18 cellular contexts compared by ENCODE assay signal in genomic region chr9:19119241-19119640, GRCh38. TPM values are rescaled to one million over a fixed set of nuclear protein-coding genes. Genes with fewer than 3 reads are reported as not detected.
A peak's percentile ranks its signal among the peaks of the same experiment; 100 is the strongest.
DNase-seq lines count a peak whose midpoint lies in the region; ATAC-seq and TF ChIP-seq lines count a peak whose summit lies in the region.
"Had no signal": no experiment of that assay in that cellular context is flagged by ENCODE, and none has a peak within 500 bp of the region (broad histone marks: within the 10 kb centered on the region; RNA-seq: fewer than 3 reads in every experiment).

No MANE protein-coding gene starts in this region.

- no peaks in the 10 kb centered on the region for H3K9me3 Mint-ChIP-seq in MCF 10A (ENCODE audit: unreplicated experiment)
- no peaks in the 10 kb centered on the region for H3K9me3 Mint-ChIP-seq in neural progenitor cell
- H3K9me3 Mint-ChIP-seq: activated T-helper 1 cell treated with anti-CD3 and anti-CD28 coated beads, Interleukin-12 subunit alpha, Interleukin-12 subunit beta, Interleukin-2, Interleukin-4 antibody, amounts not matched to agents 30 ng/mL and 10 ng/mL and 1 ng/mL, durations not matched to agents 14 hours and 24 hours and 36 hours had no signal

- H3K36me3 Mint-ChIP-seq in MCF 10A (ENCODE audit: insufficient read depth, unreplicated experiment) (peaks cover 6% of the 10 kb centered on the region), neural progenitor cell (peaks cover 25% of the 10 kb centered on the region)

- H3K4me3 Mint-ChIP-seq in MCF 10A (ENCODE audit: unreplicated experiment) (no peak overlapping the region), neural progenitor cell (no peak overlapping the region)
- H3K4me3 Mint-ChIP-seq: activated T-helper 1 cell treated with anti-CD3 and anti-CD28 coated beads, Interleukin-12 subunit alpha, Interleukin-12 subunit beta, Interleukin-2, Interleukin-4 antibody, amounts not matched to agents 30 ng/mL and 10 ng/mL and 1 ng/mL, durations not matched to agents 14 hours and 24 hours and 36 hours had no signal

- CTCF ChIA-PET in MCF 10A (lab: Yijun Ruan, JAX) (interaction anchor here (0.9 kb wide), 1 partner anchor 56 kb away, joined by 3 read pairs; no protein-coding TSS in a partner anchor), PC-3 (lab: Charles Lee) (interaction anchor here (0.6 kb wide), 1 partner anchor 178 kb away, joined by 3 read pairs; no protein-coding TSS in a partner anchor)

- H3K4me1 Mint-ChIP-seq in MCF 10A (ENCODE audit: insufficient read depth, unreplicated experiment) (peaks cover 18% of the 10 kb centered on the region), neural progenitor cell (peaks cover 2% of the 10 kb centered on the region)

- ATAC-seq in PC-3: peak; percentile 27

- H3K27ac Mint-ChIP-seq in MCF 10A (ENCODE audit: low read depth, unreplicated experiment) (no peak overlapping the region), neural progenitor cell (no peak overlapping the region)
- H3K27ac Mint-ChIP-seq: activated T-helper 1 cell treated with anti-CD3 and anti-CD28 coated beads, Interleukin-12 subunit alpha, Interleukin-12 subunit beta, Interleukin-2, Interleukin-4 antibody, amounts not matched to agents 30 ng/mL and 10 ng/mL and 1 ng/mL, durations not matched to agents 14 hours and 24 hours and 36 hours had no signal

- no peak for TF ChIP-seq EP300 in stomach (IDR thresholded peaks at IDR 0.05)

- no peak for TF ChIP-seq CTCF in breast epithelium (IDR thresholded peaks at IDR 0.05)
- TF ChIP-seq CTCF in MCF 10A (IDR thresholded peaks at IDR 0.05; ENCODE audit: unreplicated experiment): no peak
- no peak for TF ChIP-seq CTCF in PC-3 (conservative IDR thresholded peaks at IDR 0.05; ENCODE audit: low read depth, low read length)
- no peak for TF ChIP-seq CTCF in esophagus squamous epithelium (IDR thresholded peaks at IDR 0.05)
- no peak for TF ChIP-seq CTCF in stomach (IDR thresholded peaks at IDR 0.05)
- TF ChIP-seq CTCF in neural progenitor cell (IDR thresholded peaks at IDR 0.05): no peak

- peak overlapping the region in 1 of 3 donors; percentile 1 for H3K4me3 ChIP-seq in breast epithelium
- H3K4me3 ChIP-seq in PC-3 (ENCODE audit: low read length): no peak overlapping the region
- H3K4me3 ChIP-seq in esophagus squamous epithelium: no peak overlapping the region
- no peak overlapping the region for H3K4me3 ChIP-seq in stomach
- H3K4me3 ChIP-seq in neural progenitor cell: no peak overlapping the region
- H3K4me3 ChIP-seq: colonic mucosa, upper lobe of left lung had no signal

- BruUV-seq in MCF 10A (replicated peaks; lab: Mats Ljungman, UMichigan) (no TSS peak), PC-3 (replicated peaks; lab: Mats Ljungman, UMichigan) (no TSS peak)

- POLR2A ChIA-PET in MCF 10A (lab: Yijun Ruan, JAX): interaction anchor here (0.6 to 2.1 kb wide), 6 partner anchors 16 to 1421 kb away, joined by 3 to 8 read pairs (median 3); no protein-coding TSS in a partner anchor
- POLR2A ChIA-PET in PC-3 (lab: Charles Lee; ENCODE audit: unreplicated experiment): no interaction called here

- H3K27ac ChIP-seq in breast epithelium: peak overlapping the region; percentile 48 to 56
- H3K27ac ChIP-seq in PC-3 (ENCODE audit: low read length): peak overlapping the region; percentile 37
- peak overlapping the region in 3 of 4 donors; percentile 26 to 40 (median 30) for H3K27ac ChIP-seq in esophagus squamous epithelium
- H3K27ac ChIP-seq in stomach: peak overlapping the region in 4 of 5 donors; percentile 8 to 53 (median 27)
- no peak overlapping the region for H3K27ac ChIP-seq in neural progenitor cell
- H3K27ac ChIP-seq: colonic mucosa, upper lobe of left lung had no signal

- peaks cover 4% of the 10 kb centered on the region for H3K36me3 ChIP-seq in breast epithelium
- H3K36me3 ChIP-seq in PC-3 (ENCODE audit: low read depth, low read length): peaks cover 36% of the 10 kb centered on the region
- H3K36me3 ChIP-seq in esophagus squamous epithelium: peaks cover 0 to 94% (median 54%) of the 10 kb centered on the region in 3 donors
- H3K36me3 ChIP-seq in stomach: peaks cover 60 to 100% (median 98%) of the 10 kb centered on the region in 4 donors
- peaks cover 15% of the 10 kb centered on the region for H3K36me3 ChIP-seq in neural progenitor cell

- H3F3A ChIP-seq in PC-3 (ENCODE audit: low read length, unreplicated experiment): peaks cover 5% of the 10 kb centered on the region
- peaks cover 5% of the 10 kb centered on the region for H3F3A ChIP-seq in neural progenitor cell (ENCODE audit: low read depth)

- H3K27me3 ChIP-seq in breast epithelium (no peaks in the 10 kb centered on the region), PC-3 (ENCODE audit: low read length) (no peaks in the 10 kb centered on the region), esophagus squamous epithelium (no peaks in the 10 kb centered on the region), stomach (no peaks in the 10 kb centered on the region), neural progenitor cell (no peaks in the 10 kb centered on the region)
- H3K27me3 ChIP-seq: colonic mucosa, upper lobe of left lung had no signal

- WGBS in esophagus squamous epithelium, 2 donors: 63 to 71% methylated on average over 3 of the region's 3 CpGs
- WGBS in stomach, 5 donors: 49 to 74% (median 61%) methylated on average over 3 of the region's 3 CpGs

- H3K79me2 ChIP-seq in PC-3 (ENCODE audit: low read length) (no peaks in the 10 kb centered on the region), neural progenitor cell (ENCODE audit: low read depth) (peaks cover 15% of the 10 kb centered on the region)

- no peaks in the 10 kb centered on the region for H3K9me3 ChIP-seq in breast epithelium
- no peaks in the 10 kb centered on the region for H3K9me3 ChIP-seq in PC-3 (ENCODE audit: low read length)
- H3K9me3 ChIP-seq in esophagus squamous epithelium: no peaks in the 10 kb centered on the region
- no peaks in the 10 kb centered on the region for H3K9me3 ChIP-seq in stomach
- H3K9me3 ChIP-seq in neural progenitor cell (ENCODE audit: low read depth): no peaks in the 10 kb centered on the region
- H3K9me3 ChIP-seq: colonic mucosa, upper lobe of left lung had no signal

- H4K20me1 ChIP-seq in PC-3 (ENCODE audit: low read length): no peaks in the 10 kb centered on the region
- peaks cover 4% of the 10 kb centered on the region for H4K20me1 ChIP-seq in neural progenitor cell (ENCODE audit: low read depth)

- H3K9me2 ChIP-seq in PC-3 (replicated peaks; ENCODE audit: low read length): no peaks in the 10 kb centered on the region

- intact Hi-C loops in breast epithelium (cut with DNase I; ENCODE audit: low total_unique reads) (no loop called here), MCF 10A (cut with micrococcal nuclease) (loop anchor here (5.0 kb wide), 1 partner anchor 43 kb away; no protein-coding TSS in a partner anchor), PC-3 (cut with micrococcal nuclease) (no loop called here), esophagus squamous epithelium (cut with DNase I) (no loop called here), stomach (cut with DNase I; ENCODE audit: low total_unique reads) (no loop called here)

- DNase-seq in breast epithelium (ENCODE audit: low spot score in 2 of 2): no peak
- no peak for DNase-seq in MCF 10A (ENCODE audit: unreplicated experiment)
- no peak for DNase-seq in PC-3
- DNase-seq in esophagus squamous epithelium (lab: John Stamatoyannopoulos, UW): no peak
- DNase-seq in stomach: no peak
- no peak for DNase-seq in neural progenitor cell (ENCODE audit: low spot score)
- DNase-seq in NCI-H2171 (lab: John Stamatoyannopoulos, UW): no peak
- DNase-seq in AG20443 (ENCODE audit: low spot score): no peak
- DNase-seq: activated CD4-positive, alpha-beta T cell treated with anti-CD3 and anti-CD28 coated beads for 48 hours; colonic mucosa; hippocampal formation; Karpas-422; left colon; NCI-H1930; NCI-H526 treated with DMSO at 0.1 percent for 48 hours; stimulated activated CD4-positive, alpha-beta T cell treated with anti-CD3 and anti-CD28 coated beads, Interleukin-2, amount 100 ng/mL, for 24 hours; upper lobe of left lung had no signal

- H2AFZ ChIP-seq in PC-3 (ENCODE audit: low read length) (no peak overlapping the region), neural progenitor cell (replicated peaks) (no peak overlapping the region)

- no peaks in the 10 kb centered on the region for H3K27me3 Mint-ChIP-seq in MCF 10A (ENCODE audit: insufficient read depth, unreplicated experiment)
- no peaks in the 10 kb centered on the region for H3K27me3 Mint-ChIP-seq in neural progenitor cell (ENCODE audit: insufficient read depth, low read depth)

- TF ChIP-seq POLR2A in breast epithelium (IDR thresholded peaks at IDR 0.05) (no peak), esophagus squamous epithelium (IDR thresholded peaks at IDR 0.05) (no peak), stomach (IDR thresholded peaks at IDR 0.05) (no peak)

- H3K4me1 ChIP-seq in breast epithelium: no peaks in the 10 kb centered on the region
- peaks cover 35% of the 10 kb centered on the region for H3K4me1 ChIP-seq in PC-3 (ENCODE audit: insufficient read depth, low read length)
- peaks cover 0 to 40% (median 11%) of the 10 kb centered on the region in 3 donors for H3K4me1 ChIP-seq in esophagus squamous epithelium
- H3K4me1 ChIP-seq in stomach: peaks cover 6 to 40% (median 22%) of the 10 kb centered on the region in 4 donors
- no peaks in the 10 kb centered on the region for H3K4me1 ChIP-seq in neural progenitor cell
- H3K4me1 ChIP-seq: colonic mucosa had no signal

- H3K9ac ChIP-seq in PC-3 (ENCODE audit: low read length) (no peak overlapping the region), neural progenitor cell (no peak overlapping the region)

- H3K4me2 ChIP-seq in PC-3 (ENCODE audit: low read length) (no peak overlapping the region), neural progenitor cell (no peak overlapping the region)

RNA-seq across cellular contexts. Expression of gene PLIN2, which starts 8.1 kb away (rescaled TPM):
- total RNA-seq in breast epithelium (1,000 to 10,000 TPM in 2 of 3 donors, 100 to 1,000 TPM in 1; 258 to 1,598 (median 1,157) TPM), MCF 10A (2022) (not detected in 2 replicates), PC-3 (2014; rRNA removed) (27.8 and 30.2 TPM in 2 replicates), esophagus squamous epithelium (10 to 100 TPM; 11.3 to 68.0 (median 31.9) TPM), stomach (100 to 1,000 TPM in 2 of 5 donors, 10 to 100 TPM in 3; 20.5 to 208 (median 37.7) TPM), neural progenitor cell (ENCODE audit: low replicate concordance) (55.3 and 58.8 TPM in 2 replicates)
- polyA plus RNA-seq in stomach: 10 to 100 TPM; 22.8 to 81.0 (median 55.8) TPM

RNA-seq across cellular contexts. Expression of gene HAUS6, which starts 16.5 kb away (rescaled TPM):
- 10 to 100 TPM in 2 of 3 donors, 1 to 10 TPM in 1; 8.5 to 14.0 (median 10.5) TPM for total RNA-seq in breast epithelium
- 15.8 and 16.2 TPM in 2 replicates for total RNA-seq in MCF 10A (2022)
- total RNA-seq in PC-3 (2014; rRNA removed): 12.3 and 14.4 TPM in 2 replicates
- 1 to 10 TPM; 3.1 to 9.3 (median 9.0) TPM for total RNA-seq in esophagus squamous epithelium
- 10 to 100 TPM in 3 of 5 donors, 1 to 10 TPM in 2; 1.7 to 32.1 (median 22.3) TPM for total RNA-seq in stomach
- polyA plus RNA-seq in stomach: 1 to 10 TPM; 2.3 to 3.3 (median 3.1) TPM
- 40.7 and 61.2 TPM in 2 replicates for total RNA-seq in neural progenitor cell (ENCODE audit: low replicate concordance)

Comparison
In these comparisons a context has a peak if more than half of its experiments do, and no peak if none do; other contexts are left out.
1. RNA of gene PLIN2, which starts 8.1 kb away (total RNA-seq): 258 to 1,598 TPM in breast epithelium, 55.3 to 58.8 TPM in neural progenitor cell, 11.3 to 68.0 TPM in esophagus squamous epithelium, 20.5 to 208 TPM in stomach and 27.8 to 30.2 TPM in PC-3; not detected in MCF 10A; every median in the first group is over 10 times any median in the second.